2 cellular contexts compared by ENCODE assay signal in genomic region chr17:21427727-21428126, GRCh38. TPM values are rescaled to one million over a fixed set of nuclear protein-coding genes. Genes with fewer than 3 reads are reported as not detected.
"Had no signal": no experiment of that assay in that cellular context is flagged by ENCODE, and none has a peak within 500 bp of the region (broad histone marks: within the 10 kb centered on the region; RNA-seq: fewer than 3 reads in every experiment).

No MANE protein-coding gene starts in this region.

RNA-seq across cellular contexts. Expression of gene KCNJ12, which starts 51.6 kb away (rescaled TPM):
- total RNA-seq: esophagus mucosa, lung microvascular endothelial cell had no signal
